ENCODE assay signal across 2 cellular contexts in genomic region chr14:92778868-92779565, GRCh38.
TF ChIP-seq lines count a peak whose summit lies in the region.

No MANE protein-coding gene starts in this region.

TF ChIP-seq in Ishikawa, 13 proteins besides CTCF, POLR2A, EP300 and RAD21 (continued from another document):
- TF ChIP-seq USF1 (IDR thresholded peaks at IDR 0.05) = peak; percentile 90
- peak; percentile 83 for TF ChIP-seq YY1 (IDR thresholded peaks at IDR 0.05; ENCODE audit: low read depth)

TF ChIP-seq in GM12878, 131 proteins besides CTCF, POLR2A, EP300 and RAD21 (continued from another document):
- TF ChIP-seq USF1 (IDR thresholded peaks at IDR 0.05; ENCODE audit: borderline replicate concordance, extremely low read length, insufficient read depth, low read depth, low read length) (peak; percentile 19), ATF7 (IDR thresholded peaks at IDR 0.05; ENCODE audit: low read depth) (peak; percentile 34; the same call in 1 of the 2 replicates), YY1 (IDR thresholded peaks at IDR 0.05; ENCODE audit: low read depth, low read length) (peak; percentile 76), PAX5 (IDR thresholded peaks at IDR 0.05; ENCODE audit: borderline replicate concordance, low read depth, low read length) (peak; percentile 84), DPF2 (IDR thresholded peaks at IDR 0.05) (0 out of 2 replicates have a peak, but pooled peaks have one; percentile 27), TCF7 (IDR thresholded peaks at IDR 0.05; ENCODE audit: borderline replicate concordance) (peak; percentile 69; the same call in 1 of the 2 replicates), SIX5 (IDR thresholded peaks at IDR 0.05; ENCODE audit: low read depth, low read length, severe bottlenecking) (peak; percentile 59), IKZF1 (conservative IDR thresholded peaks at IDR 0.05) (peak; percentile 44), RAD51 (IDR thresholded peaks at IDR 0.05) (0 out of 2 replicates have a peak, but pooled peaks have one; percentile 27), HCFC1 (IDR thresholded peaks at IDR 0.05; ENCODE audit: low read length) (peak; percentile 51)
TF ChIP-seq in GM12878: peak in this region for 13; not testable (repeated sequence) for 118.
